ENCODE assay signal across 20 cellular contexts in the genomic region with DNA sequence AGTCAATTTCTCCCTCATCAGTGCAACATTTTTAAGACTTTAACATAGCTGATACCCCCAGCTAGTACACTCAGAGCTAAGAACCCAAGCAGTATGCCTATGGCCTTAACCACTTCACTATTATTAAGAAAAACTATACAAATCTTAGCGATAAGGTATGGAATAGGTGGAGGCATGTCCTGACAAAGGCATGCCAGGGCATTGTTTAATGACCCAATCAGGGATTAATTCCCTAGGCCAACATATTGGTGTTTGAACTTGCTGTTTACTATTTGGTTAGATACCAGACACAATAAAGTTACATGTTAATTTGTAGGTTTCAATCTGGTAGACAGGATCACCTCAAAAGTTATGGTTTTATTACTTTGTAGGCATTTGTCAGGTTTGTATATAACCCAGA.
"Had no signal": no experiment of that assay in that cellular context is flagged by ENCODE, and none has a peak within 500 bp of the region (broad histone marks: within the 10 kb centered on the region; RNA-seq: fewer than 3 reads in every experiment).

No MANE protein-coding gene starts in this region.

- DNase-seq: activated CD4-positive, alpha-beta memory T cell treated with anti-CD3 and anti-CD28 coated beads, Interleukin-2, amount 10 ng/mL, durations not matched to agents 7 days and 5 days; activated CD4-positive, alpha-beta T cell treated with anti-CD3 and anti-CD28 coated beads for 48 hours; activated CD4-positive, CD25-positive, alpha-beta regulatory T cell; activated naive CD8-positive, alpha-beta T cell treated with anti-CD3 and anti-CD28 coated beads, Interleukin-2, amount 10 ng/mL, durations not matched to agents 7 days and 5 days; activated T-cell treated with anti-CD3 and anti-CD28 coated beads for 4 hours; amygdala; cortex of kidney; endodermal cell; kidney; lower lobe of right lung; pancreas; right lobe of liver; stomach; T-helper 17 cell; transverse colon had no signal

- H3K4me3 Mint-ChIP-seq: activated CD4-positive, alpha-beta memory T cell treated with anti-CD3 and anti-CD28 coated beads, Interleukin-2, amount 10 ng/mL, durations not matched to agents 7 days and 5 days; activated naive CD8-positive, alpha-beta T cell treated with anti-CD3 and anti-CD28 coated beads, Interleukin-2, amount 10 ng/mL, durations not matched to agents 7 days and 5 days; endodermal cell; nephron; stimulated activated memory B cell treated with anti-CD40 and anti-IgM and Interleukin-4, amounts not matched to agents 10 μg/mL and 1 μg/mL and 100 μg/mL, for 72 hours; T-helper 17 cell had no signal

- H3K27me3 Mint-ChIP-seq: activated naive CD8-positive, alpha-beta T cell treated with anti-CD3 and anti-CD28 coated beads, Interleukin-2, amount 10 ng/mL, durations not matched to agents 7 days and 5 days; stimulated activated memory B cell treated with anti-CD40 and anti-IgM and Interleukin-4, amounts not matched to agents 10 μg/mL and 1 μg/mL and 100 μg/mL, for 72 hours; T-helper 17 cell had no signal

- H3K27me3 ChIP-seq: cardiac muscle cell, pancreas, right lobe of liver, stomach, transverse colon had no signal

- FAIRE-seq: kidney, small intestine, urothelium cell line had no signal

- H3K9me3 Mint-ChIP-seq: stimulated activated memory B cell treated with anti-CD40 and anti-IgM and Interleukin-4, amounts not matched to agents 10 μg/mL and 1 μg/mL and 100 μg/mL, for 72 hours had no signal

- H3K27ac ChIP-seq: cardiac muscle cell, lower lobe of right lung, pancreas, right lobe of liver, transverse colon had no signal

- ATAC-seq: pancreas; right lobe of liver; stimulated activated memory B cell treated with anti-CD40 and anti-IgM and Interleukin-4, amounts not matched to agents 10 μg/mL and 1 μg/mL and 100 μg/mL, for 72 hours; T-helper 17 cell had no signal

- H3K36me3 ChIP-seq: cardiac muscle cell, lower lobe of right lung, pancreas, right lobe of liver, stomach, transverse colon had no signal

- H3K4me3 ChIP-seq: cardiac muscle cell, lower lobe of right lung, pancreas, right lobe of liver, stomach, transverse colon had no signal

- H3K9me3 ChIP-seq: lower lobe of right lung, pancreas, right lobe of liver, stomach, transverse colon had no signal

- H3K36me3 Mint-ChIP-seq: stimulated activated memory B cell treated with anti-CD40 and anti-IgM and Interleukin-4, amounts not matched to agents 10 μg/mL and 1 μg/mL and 100 μg/mL, for 72 hours had no signal

- H3K27ac Mint-ChIP-seq: activated CD4-positive, alpha-beta memory T cell treated with anti-CD3 and anti-CD28 coated beads, Interleukin-2, amount 10 ng/mL, durations not matched to agents 7 days and 5 days; activated naive CD8-positive, alpha-beta T cell treated with anti-CD3 and anti-CD28 coated beads, Interleukin-2, amount 10 ng/mL, durations not matched to agents 7 days and 5 days; endodermal cell; nephron; stimulated activated memory B cell treated with anti-CD40 and anti-IgM and Interleukin-4, amounts not matched to agents 10 μg/mL and 1 μg/mL and 100 μg/mL, for 72 hours had no signal
